Comparison of ENCODE assay signal across 8 cellular contexts in genomic region chr2:219542931-219543595, GRCh38. TPM values are rescaled to one million over a fixed set of nuclear protein-coding genes. Genes with fewer than 3 reads are reported as not detected.
DNase-seq lines count a peak whose midpoint lies in the region; ATAC-seq and TF ChIP-seq lines count a peak whose summit lies in the region.

No MANE protein-coding gene starts in this region.

- peaks cover 6% of the 10 kb centered on the region for H3K36me3 Mint-ChIP-seq in nephron progenitor cell (ENCODE audit: low read depth)

- no peaks in the 10 kb centered on the region for H3K9me3 ChIP-seq in esophagus squamous epithelium

- H3K27ac Mint-ChIP-seq in nephron progenitor cell: no peak overlapping the region

- H3K27ac ChIP-seq in esophagus squamous epithelium: peak overlapping the region; percentile 93 to 98 (median 95)

- peak in 2 of 6 experiments; percentile 7 to 10 for TF ChIP-seq CTCF in esophagus squamous epithelium (IDR thresholded peaks at IDR 0.05)
- no peak for TF ChIP-seq CTCF in nephron progenitor cell (IDR thresholded peaks at IDR 0.05)

- H3K27me3 ChIP-seq in esophagus squamous epithelium: peaks cover 0 to 50% (median 0%) of the 10 kb centered on the region in 4 donors

- peak overlapping the region; percentile 58 to 94 (median 84) for H3K4me3 ChIP-seq in esophagus squamous epithelium

- peaks cover 5 to 33% (median 12%) of the 10 kb centered on the region in 3 donors for H3K36me3 ChIP-seq in esophagus squamous epithelium

- ATAC-seq in GM19043 (IDR thresholded peaks at IDR 0.05; ENCODE audit: low read depth, unreplicated experiment) (peak; percentile 28), HG03135 (IDR thresholded peaks at IDR 0.05; ENCODE audit: unreplicated experiment) (peak; percentile 37), SK-N-SH treated with all-trans-retinoic acid at 6 μM for 48 hours (peak; percentile 59)

- H3K27me3 Mint-ChIP-seq in nephron progenitor cell (ENCODE audit: low read depth, poor library complexity): peaks cover 44% of the 10 kb centered on the region

- peak; percentile 53 for DNase-seq in D341Med (ENCODE audit: low spot score)
- DNase-seq in esophagus squamous epithelium (lab: John Stamatoyannopoulos, UW): no peak
- DNase-seq in nephron progenitor cell: peak; percentile 56
- DNase-seq in CD1c-positive myeloid dendritic cell (ENCODE audit: extremely low spot score): no peak
- DNase-seq in NCI-H524 treated with DMSO at 0.1 percent for 48 hours (lab: John Stamatoyannopoulos, UW): no peak

- peaks cover 36% of the 10 kb centered on the region for H3K4me1 Mint-ChIP-seq in nephron progenitor cell

- WGBS in esophagus squamous epithelium, 2 donors: 0 to 1% methylated on average over 4 to 16 of the region's 66 CpGs

- TF ChIP-seq POLR2A in esophagus squamous epithelium (IDR thresholded peaks at IDR 0.05): no peak

- H3K4me1 ChIP-seq in esophagus squamous epithelium: peaks cover 19 to 47% (median 26%) of the 10 kb centered on the region in 3 donors

- peak overlapping the region; percentile 85 for H3K4me3 Mint-ChIP-seq in nephron progenitor cell

- H3K9me3 Mint-ChIP-seq in nephron progenitor cell: no peaks in the 10 kb centered on the region

- intact Hi-C loops in esophagus squamous epithelium (cut with DNase I): no loop called here

TF ChIP-seq in SK-N-SH treated with all-trans-retinoic acid at 6 μM for 48 hours, 23 proteins besides CTCF, POLR2A, EP300 and RAD21:
- TF ChIP-seq CREB5 (CRISPR knock-in tag; IDR thresholded peaks at IDR 0.05; ENCODE audit: low read depth) (no peak), ZFP30 (CRISPR knock-in tag; IDR thresholded peaks at IDR 0.05) (no peak), BACH2 (CRISPR knock-in tag; IDR thresholded peaks at IDR 0.05; ENCODE audit: borderline replicate concordance) (no peak), ISL1 (CRISPR knock-in tag; IDR thresholded peaks at IDR 0.05) (no peak), ZNF8 (CRISPR knock-in tag; IDR thresholded peaks at IDR 0.05) (no peak)

RNA-seq across cellular contexts. Expression of gene CHPF, which starts 0.5 kb away (rescaled TPM):
- total RNA-seq in esophagus squamous epithelium: 10 to 100 TPM; 40.4 to 56.6 (median 52.6) TPM

RNA-seq across cellular contexts. Expression of gene TMEM198, which starts 0.8 kb away (rescaled TPM):
- under 1 TPM; 0.62 to 0.87 (median 0.78) TPM for total RNA-seq in esophagus squamous epithelium

RNA-seq across cellular contexts. Expression of gene OBSL1, which starts 28.3 kb away (rescaled TPM):
- total RNA-seq in esophagus squamous epithelium: 10 to 100 TPM in 3 of 4 donors, 1 to 10 TPM in 1; 7.0 to 38.9 (median 16.0) TPM

RNA-seq across cellular contexts. Expression of gene ASIC4, which starts 28.8 kb away (rescaled TPM):
- total RNA-seq in esophagus squamous epithelium: not detected

RNA-seq across cellular contexts. Expression of gene INHA, which starts 29.0 kb away (rescaled TPM):
- not detected for total RNA-seq in esophagus squamous epithelium

Comparison
In these comparisons a context has a peak if more than half of its experiments do, and no peak if none do; other contexts are left out.
1. DNase-seq: peak in D341Med (single experiment) and nephron progenitor cell (single experiment); none in esophagus squamous epithelium (single experiment), CD1c-positive myeloid dendritic cell (single experiment) and NCI-H524 treated with DMSO at 0.1 percent for 48 hours (single experiment).
2. Peak in every context shown above with its lines, with median percentiles within 50 percentile points of each other: ATAC-seq.